Comparison of ENCODE assay signal across 1 cellular context in genomic region chr15:77409259-77410156, GRCh38.
TF ChIP-seq lines count a peak whose summit lies in the region.

No MANE protein-coding gene starts in this region.

TF ChIP-seq in HEK293, 187 proteins besides CTCF, POLR2A, EP300 and RAD21 (continued from another document):
- peak; percentile 69 for TF ChIP-seq BCL6B (tag by site-specific recombination; IDR thresholded peaks at IDR 0.05)
